ENCODE assay signal across 20 cellular contexts in the genomic region with DNA sequence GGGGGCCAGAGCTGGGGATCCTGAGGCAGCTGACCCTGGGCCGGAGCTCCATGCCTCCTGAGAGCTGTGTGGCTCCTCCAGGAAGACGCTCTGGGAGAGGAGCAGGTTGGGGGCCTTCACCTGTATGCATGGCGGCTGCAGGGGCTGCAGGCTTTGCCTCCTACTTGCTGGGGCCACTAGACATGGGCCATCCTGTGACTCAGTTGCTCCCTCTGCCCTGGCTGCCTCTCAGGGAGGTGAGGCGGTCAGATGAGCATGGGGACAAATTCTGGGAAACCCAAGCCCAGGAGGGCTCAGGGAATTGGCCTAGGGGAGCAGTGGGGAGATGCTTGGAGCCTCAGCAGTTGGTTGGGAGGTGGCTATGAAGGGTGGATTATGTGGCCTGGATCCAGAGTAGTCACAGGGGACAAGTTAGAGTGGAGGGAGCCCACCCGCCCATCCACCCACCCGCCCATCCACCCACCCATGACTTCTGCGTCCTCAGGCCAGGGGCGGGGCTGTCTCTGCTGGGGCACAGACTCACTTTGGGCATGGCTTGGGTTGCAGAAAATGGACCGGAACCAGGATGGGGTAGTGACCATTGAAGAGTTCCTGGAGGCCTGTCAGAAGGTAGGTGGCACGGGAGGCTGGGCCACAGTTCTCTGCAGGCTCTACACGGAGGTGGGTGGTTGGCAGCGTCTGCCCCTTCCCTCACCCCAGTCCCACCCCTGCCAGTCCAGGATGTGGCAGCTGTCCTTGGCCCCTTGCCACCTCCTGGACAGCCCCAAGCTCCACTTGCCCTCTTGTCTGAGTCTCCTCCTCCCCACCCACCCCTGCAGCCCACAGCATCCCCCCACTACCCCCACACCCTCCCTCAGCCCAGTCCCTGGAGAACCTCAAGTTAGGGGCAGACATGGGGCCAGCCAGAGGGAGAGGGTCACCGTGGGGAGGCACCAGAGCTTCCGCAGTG. TPM values are rescaled to one million over a fixed set of nuclear protein-coding genes. Genes with fewer than 3 reads are reported as not detected.
DNase-seq lines count a peak whose midpoint lies in the region; ATAC-seq and FAIRE-seq lines count a peak whose summit lies in the region.
"Had no signal": no experiment of that assay in that cellular context is flagged by ENCODE, and none has a peak within 500 bp of the region (broad histone marks: within the 10 kb centered on the region; RNA-seq: fewer than 3 reads in every experiment).

No MANE protein-coding gene starts in this region.

- peak; percentile 10 for DNase-seq in activated naive CD4-positive, alpha-beta T cell treated with anti-CD3 and anti-CD28 coated beads, Interleukin-2, amount 10 ng/mL, durations not matched to agents 7 days and 5 days
- no peak for DNase-seq in activated naive CD4-positive, alpha-beta T cell (lab: John Stamatoyannopoulos, UW)
- DNase-seq in ecto neural progenitor cell (ENCODE audit: low spot score) = peak; percentile 24
- DNase-seq in posterior vena cava (ENCODE audit: low spot score) = peak; percentile 67
- DNase-seq in ureter (ENCODE audit: low spot score) = peak; percentile 33
- DNase-seq in RCC 7860 (ENCODE audit: low spot score) = no peak
- DNase-seq: AML-193, C1 segment of cervical spinal cord, DMS53, GDM1, GOT3, IMR-90, NCI-H1092 treated with DMSO at 0.1 percent for 48 hours, NCI-H146, NCI-H2029, NCI-H2227 treated with DMSO at 0.1 percent for 48 hours, NCI-H510A had no signal

- peaks cover 10% of the 10 kb centered on the region for H3K27me3 Mint-ChIP-seq in activated naive CD4-positive, alpha-beta T cell treated with anti-CD3 and anti-CD28 coated beads, Interleukin-2, amount 10 ng/mL, durations not matched to agents 7 days and 5 days

- no peak for FAIRE-seq in RCC 7860 (lab: Jason Lieb, UNC)
- FAIRE-seq: GM18507 had no signal

- H3K27ac Mint-ChIP-seq in activated naive CD4-positive, alpha-beta T cell treated with anti-CD3 and anti-CD28 coated beads, Interleukin-2, amount 10 ng/mL, durations not matched to agents 7 days and 5 days = no peak overlapping the region

- H3K9me3 Mint-ChIP-seq in activated naive CD4-positive, alpha-beta T cell treated with anti-CD3 and anti-CD28 coated beads, Interleukin-2, amount 10 ng/mL, durations not matched to agents 7 days and 5 days = no peaks in the 10 kb centered on the region

- intact Hi-C loops in posterior vena cava (cut with DNase I) = no loop called here

- no peaks in the 10 kb centered on the region for H3K36me3 Mint-ChIP-seq in activated naive CD4-positive, alpha-beta T cell treated with anti-CD3 and anti-CD28 coated beads, Interleukin-2, amount 10 ng/mL, durations not matched to agents 7 days and 5 days

- no peak for ATAC-seq in GM21529 (IDR thresholded peaks at IDR 0.05; ENCODE audit: unreplicated experiment)
- ATAC-seq: HCT116 had no signal

- CTCF ChIA-PET in activated naive CD4-positive, alpha-beta T cell treated with anti-CD3 and anti-CD28 coated beads, Interleukin-2, amount 10 ng/mL, durations not matched to agents 7 days and 5 days (lab: Charles Lee) = no interaction called here

- H3K4me1 Mint-ChIP-seq in activated naive CD4-positive, alpha-beta T cell treated with anti-CD3 and anti-CD28 coated beads, Interleukin-2, amount 10 ng/mL, durations not matched to agents 7 days and 5 days = no peaks in the 10 kb centered on the region

- H3K4me3 Mint-ChIP-seq in activated naive CD4-positive, alpha-beta T cell treated with anti-CD3 and anti-CD28 coated beads, Interleukin-2, amount 10 ng/mL, durations not matched to agents 7 days and 5 days = no peak overlapping the region

RNA-seq across cellular contexts. Expression of a gene that starts 19.5 kb away (rescaled TPM):
- total RNA-seq in posterior vena cava = 10 to 100 TPM; 14.1 to 18.3 TPM
- total RNA-seq in ureter = 25.7 TPM

Comparison
In these comparisons a context has a peak if more than half of its experiments do, and no peak if none do; other contexts are left out.
1. DNase-seq: peak in activated naive CD4-positive, alpha-beta T cell treated with anti-CD3 and anti-CD28 coated beads, Interleukin-2, amount 10 ng/mL, durations not matched to agents 7 days and 5 days (single experiment), ecto neural progenitor cell (single experiment), posterior vena cava (single experiment) and ureter (single experiment); none in activated naive CD4-positive, alpha-beta T cell (0 of 4) and RCC 7860 (single experiment).